In the genomic region with DNA sequence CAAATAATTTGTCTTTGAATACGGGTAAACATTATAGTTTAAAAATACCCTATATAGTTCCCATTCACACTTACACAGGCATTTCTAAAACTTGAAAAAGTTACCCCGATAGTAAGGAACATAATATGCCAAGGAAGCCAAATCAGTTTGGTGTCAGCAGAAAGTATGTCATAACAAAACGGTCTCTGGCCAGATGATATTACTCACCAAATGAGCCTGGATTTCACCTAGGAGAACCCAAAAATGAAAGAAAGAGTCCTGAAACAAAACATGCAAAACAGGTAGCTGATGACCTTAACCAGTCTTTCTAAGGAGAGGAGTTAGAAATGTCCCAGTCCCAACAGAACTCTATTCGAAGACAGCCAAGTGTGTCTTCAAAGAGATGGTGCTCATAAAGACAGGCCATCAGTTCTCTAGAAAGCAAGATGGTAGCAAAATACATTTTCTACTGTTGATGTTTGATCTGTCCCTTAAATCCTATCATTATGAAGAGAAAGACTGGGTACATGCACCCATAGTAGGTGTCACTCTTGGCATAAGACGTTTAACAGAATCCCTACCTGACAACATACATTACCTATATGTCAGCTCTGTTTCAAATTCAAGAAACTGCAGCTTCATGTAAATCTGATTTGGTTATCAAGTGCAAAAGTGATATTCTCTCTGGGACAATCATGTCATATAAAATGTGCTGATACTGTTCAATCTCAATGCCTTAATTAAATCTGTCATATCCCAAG, we compare ENCODE assay signal across 15 cellular contexts.
"Had no signal": no experiment of that assay in that cellular context is flagged by ENCODE, and none has a peak within 500 bp of the region (broad histone marks: within the 10 kb centered on the region; RNA-seq: fewer than 3 reads in every experiment).

No MANE protein-coding gene starts in this region.

- H3K36me3 Mint-ChIP-seq: activated naive CD8-positive, alpha-beta T cell treated with anti-CD3 and anti-CD28 coated beads, Interleukin-2, amount 10 ng/mL, durations not matched to agents 7 days and 5 days; naive B cell had no signal

- H3K4me3 Mint-ChIP-seq: activated naive CD8-positive, alpha-beta T cell treated with anti-CD3 and anti-CD28 coated beads, Interleukin-2, amount 10 ng/mL, durations not matched to agents 7 days and 5 days; naive B cell had no signal

- H3K4me3 ChIP-seq: ovary, sigmoid colon, stomach, testis, upper lobe of right lung had no signal

- ATAC-seq: activated CD4-positive, CD25-positive, alpha-beta regulatory T cell treated with anti-CD3 and anti-CD28 coated beads, Interleukin-2, amount 50 U/mL, for 24 hours; left lobe of liver; upper lobe of right lung had no signal

- H3K27me3 Mint-ChIP-seq: activated naive CD8-positive, alpha-beta T cell treated with anti-CD3 and anti-CD28 coated beads, Interleukin-2, amount 10 ng/mL, durations not matched to agents 7 days and 5 days; naive B cell had no signal

- H3K27ac Mint-ChIP-seq: activated naive CD8-positive, alpha-beta T cell treated with anti-CD3 and anti-CD28 coated beads, Interleukin-2, amount 10 ng/mL, durations not matched to agents 7 days and 5 days; naive B cell had no signal

- DNase-seq: activated naive CD4-positive, alpha-beta T cell; activated naive CD8-positive, alpha-beta T cell treated with anti-CD3 and anti-CD28 coated beads, Interleukin-2, amount 10 ng/mL, durations not matched to agents 7 days and 5 days; brain microvascular endothelial cell; dermis blood vessel endothelial cell; islet precursor cell; naive B cell; ovary; sigmoid colon; stimulated activated CD4-positive, alpha-beta T cell treated with anti-CD3 and anti-CD28 coated beads, Interleukin-12 subunit alpha, Interleukin-12 subunit beta, amount 100 ng/mL, for 4 hours; stimulated activated CD4-positive, alpha-beta T cell treated with anti-CD3 and anti-CD28 coated beads, Interleukin-2, amount 100 ng/mL, for 24 hours; stomach; testis; upper lobe of right lung had no signal

- H3K27me3 ChIP-seq: brain microvascular endothelial cell, ovary, sigmoid colon, stomach, testis, upper lobe of right lung had no signal

- H3K9me3 ChIP-seq: ovary, sigmoid colon, stomach, testis, upper lobe of right lung had no signal

- H3K27ac ChIP-seq: brain microvascular endothelial cell, ovary, sigmoid colon, stomach, testis, upper lobe of right lung had no signal

- H3K4me1 ChIP-seq: stomach, testis, upper lobe of right lung had no signal

- H3K36me3 ChIP-seq: brain microvascular endothelial cell, ovary, sigmoid colon, stomach, upper lobe of right lung had no signal

- H3K4me1 Mint-ChIP-seq: activated naive CD8-positive, alpha-beta T cell treated with anti-CD3 and anti-CD28 coated beads, Interleukin-2, amount 10 ng/mL, durations not matched to agents 7 days and 5 days; naive B cell had no signal
